Comparison of ENCODE assay signal across 30 cellular contexts in genomic region chr1:1311107-1312104, GRCh38. TPM values are rescaled to one million over a fixed set of nuclear protein-coding genes. Genes with fewer than 3 reads are reported as not detected.
DNase-seq lines count a peak whose midpoint lies in the region; ATAC-seq and TF ChIP-seq lines count a peak whose summit lies in the region.
"Had no signal": no experiment of that assay in that cellular context is flagged by ENCODE, and none has a peak within 500 bp of the region (broad histone marks: within the 10 kb centered on the region; RNA-seq: fewer than 3 reads in every experiment).

No MANE protein-coding gene starts in this region.

- H3K9me2 ChIP-seq in OCI-LY7 (ENCODE audit: insufficient read depth, low read length), result no peaks in the 10 kb centered on the region

- peaks cover 10% of the 10 kb centered on the region for H3K4me1 Mint-ChIP-seq in activated CD4-positive, alpha-beta T cell treated with anti-CD3 and anti-CD28 coated beads, Interleukin-2, amount 10 ng/mL, durations not matched to agents 7 days and 5 days

- peaks cover 66% of the 10 kb centered on the region for H3K36me3 ChIP-seq in OCI-LY7 (ENCODE audit: insufficient read depth, low read length)
- H3K36me3 ChIP-seq in mammary epithelial cell (ENCODE audit: insufficient read depth, low read length), result peaks cover 12% of the 10 kb centered on the region
- peaks cover 0 to 42% of the 10 kb centered on the region in 2 donors for H3K36me3 ChIP-seq in vagina
- peaks cover 48% of the 10 kb centered on the region for H3K36me3 ChIP-seq in upper lobe of right lung

- H3K27ac ChIP-seq in OCI-LY7 (ENCODE audit: low read depth, low read length, poor library complexity, severe bottlenecking) (no peak overlapping the region), mammary epithelial cell (ENCODE audit: insufficient read depth, low read depth, low read length) (no peak overlapping the region), vagina (peak overlapping the region; percentile 20), upper lobe of right lung (no peak overlapping the region)
- H3K27ac ChIP-seq: heart right ventricle, neutrophil, SJSA1 had no signal

- POLR2A ChIA-PET in activated CD4-positive, alpha-beta T cell treated with anti-CD3 and anti-CD28 coated beads, Interleukin-2, amount 10 ng/mL, durations not matched to agents 7 days and 5 days (lab: Charles Lee), result no interaction called here
- POLR2A ChIA-PET in OCI-LY7 (lab: Charles Lee), result no interaction called here

- 91% methylated on average over 14 of the region's 22 CpGs for WGBS in mammary epithelial cell (ENCODE audit: low coverage, missing lambda C conversion rate)

- H3K4me2 ChIP-seq in OCI-LY7 (ENCODE audit: low read length) (no peak overlapping the region), mammary epithelial cell (ENCODE audit: insufficient read depth, low read depth, low read length) (no peak overlapping the region)

- TF ChIP-seq CTCF in OCI-LY7 (conservative IDR thresholded peaks at IDR 0.05; ENCODE audit: low read length), result no peak
- no peak for TF ChIP-seq CTCF in mammary epithelial cell (conservative IDR thresholded peaks at IDR 0.05 in 1 of 2, IDR thresholded peaks at IDR 0.05 in 1 of 2; ENCODE audit: extremely low read depth in 1 of 2, insufficient read depth in 1 of 2, low read depth in 1 of 2, low read length in 2 of 2)
- no peak for TF ChIP-seq CTCF in vagina (IDR thresholded peaks at IDR 0.05)
- no peak for TF ChIP-seq CTCF in upper lobe of right lung (IDR thresholded peaks at IDR 0.05)

- CTCF ChIA-PET in activated CD4-positive, alpha-beta T cell treated with anti-CD3 and anti-CD28 coated beads, Interleukin-2, amount 10 ng/mL, durations not matched to agents 7 days and 5 days (lab: Charles Lee), result interaction anchor here (1.5 to 1.6 kb wide), 2 partner anchors 20 to 247 kb away, joined by 3 to 5 read pairs; no protein-coding TSS in a partner anchor
- CTCF ChIA-PET in OCI-LY7 (lab: Charles Lee; ENCODE audit: unreplicated experiment) (no interaction called here), mammary epithelial cell (lab: Charles Lee; ENCODE audit: low non-redundant PET) (no interaction called here)

- BruUV-seq in OCI-LY7 (replicated peaks; lab: Mats Ljungman, UMichigan) (TSS peak; percentile 50), mammary epithelial cell (replicated peaks; lab: Mats Ljungman, UMichigan) (TSS peak; percentile 17)

- H3K9me3 ChIP-seq in OCI-LY7 (ENCODE audit: low read length), result no peaks in the 10 kb centered on the region
- H3K9me3 ChIP-seq in mammary epithelial cell (replicated peaks; ENCODE audit: insufficient read depth, low read length), result no peaks in the 10 kb centered on the region
- H3K9me3 ChIP-seq in vagina, result no peaks in the 10 kb centered on the region
- H3K9me3 ChIP-seq in upper lobe of right lung, result no peaks in the 10 kb centered on the region
- H3K9me3 ChIP-seq: heart right ventricle, neutrophil, sigmoid colon had no signal

- H3K36me3 Mint-ChIP-seq in activated CD4-positive, alpha-beta T cell treated with anti-CD3 and anti-CD28 coated beads, Interleukin-2, amount 10 ng/mL, durations not matched to agents 7 days and 5 days (ENCODE audit: low read depth), result peaks cover 13% of the 10 kb centered on the region
- H3K36me3 Mint-ChIP-seq: CD4-positive, CD25-positive, alpha-beta regulatory T cell had no signal

- no peak overlapping the region for H3K9ac ChIP-seq in mammary epithelial cell (ENCODE audit: insufficient read depth, low read length)

- ATAC-seq in upper lobe of right lung, result no peak
- ATAC-seq: activated CD8-positive, alpha-beta memory T cell treated with anti-CD3 and anti-CD28 coated beads, Interleukin-2, amount 10 ng/mL, durations not matched to agents 7 days and 5 days; activated T-cell treated with anti-CD3 and anti-CD28 coated beads, Interleukin-2, amount 50 U/mL, for 72 hours; effector memory CD8-positive, alpha-beta T cell; heart right ventricle; left ventricle myocardium superior; WTC11 had no signal

- H3K79me2 ChIP-seq in OCI-LY7 (ENCODE audit: insufficient read depth, low read depth, low read length) (no peaks in the 10 kb centered on the region; the same call in 1 of the 2 replicates), mammary epithelial cell (ENCODE audit: insufficient read depth, low read length) (peaks cover 58% of the 10 kb centered on the region)

- intact Hi-C loops in OCI-LY7 (cut with micrococcal nuclease; ENCODE audit: unreplicated experiment), result no loop called here
- intact Hi-C loops in mammary epithelial cell (cut with micrococcal nuclease), result no loop called here
- intact Hi-C loops in vagina (cut with DNase I), result no loop called here
- intact Hi-C loops in upper lobe of right lung (cut with DNase I), result no loop called here
- intact Hi-C loops in head of caudate nucleus (cut with DNase I), result no loop called here

- H3K27me3 ChIP-seq in mammary epithelial cell (ENCODE audit: insufficient read depth, low read length), result no peaks in the 10 kb centered on the region
- H3K27me3 ChIP-seq in vagina, result no peaks in the 10 kb centered on the region
- no peaks in the 10 kb centered on the region for H3K27me3 ChIP-seq in upper lobe of right lung
- H3K27me3 ChIP-seq: heart right ventricle, sigmoid colon, SJSA1 had no signal

- H3K27ac Mint-ChIP-seq in activated CD4-positive, alpha-beta T cell treated with anti-CD3 and anti-CD28 coated beads, Interleukin-2, amount 10 ng/mL, durations not matched to agents 7 days and 5 days, result peak overlapping the region; percentile 19
- H3K27ac Mint-ChIP-seq: activated CD8-positive, alpha-beta memory T cell treated with anti-CD3 and anti-CD28 coated beads, Interleukin-2, amount 10 ng/mL, durations not matched to agents 7 days and 5 days; activated T-cell treated with anti-CD3 and anti-CD28 coated beads, Interleukin-2, amount 50 U/mL, for 72 hours; progenitor cell of endocrine pancreas; WTC11 had no signal

- no peak for TF ChIP-seq POLR2A in vagina (IDR thresholded peaks at IDR 0.05)

- in situ Hi-C loops in mammary epithelial cell (cut with MboI; ENCODE audit: low sequenced_read_pairs in 2 of 2), result no loop called here

- no peak for DNase-seq in activated CD4-positive, alpha-beta T cell treated with anti-CD3 and anti-CD28 coated beads, Interleukin-2, amount 10 ng/mL, durations not matched to agents 7 days and 5 days
- DNase-seq in activated CD4-positive, alpha-beta T cell treated with anti-CD3 and anti-CD28 coated beads for 1 hour, result no peak
- no peak for DNase-seq in OCI-LY7 (ENCODE audit: low spot score)
- no peak for DNase-seq in mammary epithelial cell
- no peak for DNase-seq in vagina (ENCODE audit: extremely low spot score in 2 of 2)
- no peak for DNase-seq in stimulated activated CD8-positive, alpha-beta memory T cell treated with anti-CD3 and anti-CD28 coated beads, Interleukin-4, amount 100 ng/mL, for 48 hours
- DNase-seq in upper lobe of right lung, result no peak
- DNase-seq in head of caudate nucleus, result no peak
- DNase-seq: activated CD4-positive, alpha-beta T cell treated with anti-CD3 and anti-CD28 coated beads, Interleukin-2, amount 50 U/mL, for 1 hour; activated CD8-positive, alpha-beta memory T cell treated with anti-CD3 and anti-CD28 coated beads, Interleukin-2, amount 10 ng/mL, durations not matched to agents 7 days and 5 days; activated naive CD4-positive, alpha-beta T cell; activated T-cell treated with anti-CD3 and anti-CD28 coated beads, Interleukin-2, amount 50 U/mL, for 72 hours; CD4-positive, CD25-positive, alpha-beta regulatory T cell; central memory CD4-positive, alpha-beta T cell; cortex of kidney; effector memory CD8-positive, alpha-beta T cell; foreskin fibroblast; HCEC 1CT; heart right ventricle; kidney; left ventricle myocardium superior; NCI-H1436 treated with DMSO at 0.1 percent for 48 hours; NCI-H226; NCI-H526 treated with DMSO at 0.1 percent for 48 hours; sigmoid colon; stimulated activated CD4-positive, alpha-beta T cell treated with anti-CD3 and anti-CD28 coated beads, Interleukin-4, amount 100 ng/mL, for 24 hours had no signal

- no peak overlapping the region for H3K4me3 Mint-ChIP-seq in activated CD4-positive, alpha-beta T cell treated with anti-CD3 and anti-CD28 coated beads, Interleukin-2, amount 10 ng/mL, durations not matched to agents 7 days and 5 days
- H3K4me3 Mint-ChIP-seq: activated CD8-positive, alpha-beta memory T cell treated with anti-CD3 and anti-CD28 coated beads, Interleukin-2, amount 10 ng/mL, durations not matched to agents 7 days and 5 days; WTC11 had no signal

- H3K9me3 Mint-ChIP-seq in activated CD4-positive, alpha-beta T cell treated with anti-CD3 and anti-CD28 coated beads, Interleukin-2, amount 10 ng/mL, durations not matched to agents 7 days and 5 days, result no peaks in the 10 kb centered on the region
- H3K9me3 Mint-ChIP-seq: activated T-cell treated with anti-CD3 and anti-CD28 coated beads, Interleukin-2, amount 50 U/mL, for 72 hours; effector memory CD8-positive, alpha-beta T cell; WTC11 had no signal

- H3K4me1 ChIP-seq in OCI-LY7 (ENCODE audit: insufficient read depth, low read length, poor library complexity, severe bottlenecking) (peaks cover 18% of the 10 kb centered on the region), mammary epithelial cell (ENCODE audit: insufficient read depth, low read length) (peaks cover 26% of the 10 kb centered on the region), vagina (peaks cover 29% of the 10 kb centered on the region), upper lobe of right lung (peaks cover 20% of the 10 kb centered on the region)

- no peak overlapping the region for H2AFZ ChIP-seq in OCI-LY7 (ENCODE audit: low read length)
- H2AFZ ChIP-seq in mammary epithelial cell (ENCODE audit: low read depth, low read length), result no peak overlapping the region

- H3K27me3 Mint-ChIP-seq in activated CD4-positive, alpha-beta T cell treated with anti-CD3 and anti-CD28 coated beads, Interleukin-2, amount 10 ng/mL, durations not matched to agents 7 days and 5 days, result no peaks in the 10 kb centered on the region
- H3K27me3 Mint-ChIP-seq: activated CD8-positive, alpha-beta memory T cell treated with anti-CD3 and anti-CD28 coated beads, Interleukin-2, amount 10 ng/mL, durations not matched to agents 7 days and 5 days; CD4-positive, CD25-positive, alpha-beta regulatory T cell; effector memory CD8-positive, alpha-beta T cell; progenitor cell of endocrine pancreas had no signal

- H3K4me3 ChIP-seq in OCI-LY7 (ENCODE audit: low read depth, low read length, poor library complexity, severe bottlenecking) (no peak overlapping the region), mammary epithelial cell (replicated peaks in 1 of 3; ENCODE audit: insufficient read depth in 1 of 3, low read depth in 2 of 3, low read length in 3 of 3) (no peak overlapping the region), vagina (no peak overlapping the region), upper lobe of right lung (no peak overlapping the region)
- H3K4me3 ChIP-seq: heart right ventricle, sigmoid colon, SJSA1 had no signal

- peaks cover 5% of the 10 kb centered on the region; the same call in 1 of the 2 replicates for H4K20me1 ChIP-seq in OCI-LY7 (ENCODE audit: insufficient read depth, low read length)
- H4K20me1 ChIP-seq in mammary epithelial cell (ENCODE audit: insufficient read depth, low read length), result no peaks in the 10 kb centered on the region

- dilution Hi-C loops in mammary epithelial cell (cut with HindIII; ENCODE audit: low sequenced_read_pairs), result no loop called here

RNA-seq across cellular contexts. Expression of gene PUSL1, which starts 3.0 kb away (rescaled TPM):
- 10 to 100 TPM; 18.9 to 24.4 TPM for total RNA-seq in activated CD4-positive, alpha-beta T cell treated with anti-CD3 and anti-CD28 coated beads, Interleukin-2, amount 10 ng/mL, durations not matched to agents 7 days and 5 days
- 41.8 and 57.1 TPM in 2 replicates for total RNA-seq in OCI-LY7 (2014; rRNA removed; shearing (Covaris generic))
- total RNA-seq in OCI-LY7 (2022), result 31.3 and 32.2 TPM in 2 replicates
- total RNA-seq in mammary epithelial cell, result 10 to 100 TPM; 21.5 to 23.6 TPM
- 25.3 TPM for polyA plus RNA-seq in mammary epithelial cell
- polyA minus RNA-seq in mammary epithelial cell, result 32.6 TPM
- total RNA-seq in vagina, result 31.2 TPM
- total RNA-seq in upper lobe of right lung, result 14.2 TPM

RNA-seq across cellular contexts. Expression of gene ACAP3, which starts 3.7 kb away (rescaled TPM):
- 10 to 100 TPM; 69.5 to 92.1 TPM for total RNA-seq in activated CD4-positive, alpha-beta T cell treated with anti-CD3 and anti-CD28 coated beads, Interleukin-2, amount 10 ng/mL, durations not matched to agents 7 days and 5 days
- total RNA-seq in OCI-LY7 (2014; rRNA removed; shearing (Covaris generic)), result 26.3 and 26.8 TPM in 2 replicates
- total RNA-seq in OCI-LY7 (2022), result 47.6 and 47.7 TPM in 2 replicates
- 10 to 100 TPM; 16.7 to 32.3 TPM for total RNA-seq in mammary epithelial cell
- polyA plus RNA-seq in mammary epithelial cell, result 15.5 TPM
- 11.7 TPM for polyA minus RNA-seq in mammary epithelial cell
- total RNA-seq in vagina, result 68.5 TPM
- 55.2 TPM for total RNA-seq in upper lobe of right lung

RNA-seq across cellular contexts. Expression of gene INTS11, which starts 13.1 kb away (rescaled TPM):
- total RNA-seq in activated CD4-positive, alpha-beta T cell treated with anti-CD3 and anti-CD28 coated beads, Interleukin-2, amount 10 ng/mL, durations not matched to agents 7 days and 5 days, result 100 to 1,000 TPM; 123 to 126 TPM
- 128 and 142 TPM in 2 replicates for total RNA-seq in OCI-LY7 (2014; rRNA removed; shearing (Covaris generic))
- total RNA-seq in OCI-LY7 (2022), result 146 and 162 TPM in 2 replicates
- total RNA-seq in mammary epithelial cell, result 100 to 1,000 TPM in 1 of 2 donors, 10 to 100 TPM in 1; 46.3 to 107 TPM
- polyA plus RNA-seq in mammary epithelial cell, result 109 TPM
- polyA minus RNA-seq in mammary epithelial cell, result 162 TPM
- total RNA-seq in vagina, result 142 TPM
- 81.9 TPM for total RNA-seq in upper lobe of right lung

RNA-seq across cellular contexts. Expression of gene CPTP, which starts 13.2 kb away (rescaled TPM):
- total RNA-seq in activated CD4-positive, alpha-beta T cell treated with anti-CD3 and anti-CD28 coated beads, Interleukin-2, amount 10 ng/mL, durations not matched to agents 7 days and 5 days, result 10 to 100 TPM; 25.2 to 27.6 TPM
- 16.6 and 18.5 TPM in 2 replicates for total RNA-seq in OCI-LY7 (2014; rRNA removed; shearing (Covaris generic))
- total RNA-seq in OCI-LY7 (2022), result 20.3 and 20.6 TPM in 2 replicates
- total RNA-seq in mammary epithelial cell, result 10 to 100 TPM; 12.0 to 25.0 TPM
- 16.4 TPM for polyA plus RNA-seq in mammary epithelial cell
- 3.6 TPM for polyA minus RNA-seq in mammary epithelial cell
- total RNA-seq in vagina, result 20.9 TPM
- total RNA-seq in upper lobe of right lung, result 20.4 TPM

RNA-seq across cellular contexts. Expression of gene TAS1R3, which starts 19.7 kb away (rescaled TPM):
- 1 to 10 TPM; 3.1 to 3.7 TPM for total RNA-seq in activated CD4-positive, alpha-beta T cell treated with anti-CD3 and anti-CD28 coated beads, Interleukin-2, amount 10 ng/mL, durations not matched to agents 7 days and 5 days
- 0.41 and 1.1 TPM in 2 replicates for total RNA-seq in OCI-LY7 (2014; rRNA removed; shearing (Covaris generic))
- total RNA-seq in OCI-LY7 (2022), result 0.99 and 1.2 TPM in 2 replicates
- under 1 TPM in 1 of 2 donors, not detected in 1; under 0.01 TPM for total RNA-seq in mammary epithelial cell
- 0.09 TPM for polyA plus RNA-seq in mammary epithelial cell
- not detected for polyA minus RNA-seq in mammary epithelial cell
- 0.74 TPM for total RNA-seq in vagina
- 0.32 TPM for total RNA-seq in upper lobe of right lung
- total RNA-seq: sigmoid colon had no signal
